9 cellular contexts compared by ENCODE assay signal in genomic region chr9:136052433-136052880, GRCh38. TPM values are rescaled to one million over a fixed set of nuclear protein-coding genes. Genes with fewer than 3 reads are reported as not detected.
DNase-seq lines count a peak whose midpoint lies in the region; ATAC-seq and TF ChIP-seq lines count a peak whose summit lies in the region.
"Had no signal": no experiment of that assay in that cellular context is flagged by ENCODE, and none has a peak within 500 bp of the region (broad histone marks: within the 10 kb centered on the region; RNA-seq: fewer than 3 reads in every experiment).

No MANE protein-coding gene starts in this region.

- no peaks in the 10 kb centered on the region for H3K36me3 ChIP-seq in mucosa of descending colon (ENCODE audit: low read depth)

- H3K27me3 Mint-ChIP-seq in natural killer cell (ENCODE audit: low read depth in 2 of 2): no peaks in the 10 kb centered on the region
- H3K27me3 Mint-ChIP-seq in natural killer cell treated with Interleukin-12 subunit alpha and Interleukin-12 subunit beta and Interleukin-15 and Interleukin-18, amount 100 ng/mL, for 72 hours: no peaks in the 10 kb centered on the region
- peaks cover 12% of the 10 kb centered on the region for H3K27me3 Mint-ChIP-seq in activated naive CD8-positive, alpha-beta T cell treated with anti-CD3 and anti-CD28 coated beads for 36 hours

- H3K4me1 ChIP-seq in mucosa of descending colon (ENCODE audit: low read depth): peaks cover 32% of the 10 kb centered on the region

- ATAC-seq in natural killer cell: no peak
- ATAC-seq in natural killer cell treated with Interleukin-12 subunit alpha and Interleukin-12 subunit beta and Interleukin-15 and Interleukin-18, amount 100 ng/mL, for 72 hours: no peak
- ATAC-seq in mucosa of descending colon: peak; percentile 48
- ATAC-seq in GM19397 (IDR thresholded peaks at IDR 0.05; ENCODE audit: unreplicated experiment): no peak
- ATAC-seq in HG03196 (IDR thresholded peaks at IDR 0.05; ENCODE audit: unreplicated experiment): no peak

- intact Hi-C loops in natural killer cell (cut with micrococcal nuclease): no loop called here
- intact Hi-C loops in mucosa of descending colon (cut with DNase I, micrococcal nuclease): loop anchor here in 1 of 2 donors (5.0 kb wide), 1 partner anchor 40 kb away; no protein-coding TSS in a partner anchor

- H3K4me3 Mint-ChIP-seq in natural killer cell: peak overlapping the region; percentile 37
- no peak overlapping the region for H3K4me3 Mint-ChIP-seq in natural killer cell treated with Interleukin-12 subunit alpha and Interleukin-12 subunit beta and Interleukin-15 and Interleukin-18, amount 100 ng/mL, for 72 hours
- H3K4me3 Mint-ChIP-seq in activated naive CD8-positive, alpha-beta T cell treated with anti-CD3 and anti-CD28 coated beads for 36 hours: no peak overlapping the region

- no peaks in the 10 kb centered on the region for H3K9me3 Mint-ChIP-seq in natural killer cell
- H3K9me3 Mint-ChIP-seq in natural killer cell treated with Interleukin-12 subunit alpha and Interleukin-12 subunit beta and Interleukin-15 and Interleukin-18, amount 100 ng/mL, for 72 hours: no peaks in the 10 kb centered on the region
- no peaks in the 10 kb centered on the region for H3K9me3 Mint-ChIP-seq in activated naive CD8-positive, alpha-beta T cell treated with anti-CD3 and anti-CD28 coated beads for 36 hours

- H3K9me3 ChIP-seq in mucosa of descending colon: no peaks in the 10 kb centered on the region

- H3K4me1 Mint-ChIP-seq in natural killer cell: peaks cover 32 to 47% of the 10 kb centered on the region in 2 donors
- H3K4me1 Mint-ChIP-seq in natural killer cell treated with Interleukin-12 subunit alpha and Interleukin-12 subunit beta and Interleukin-15 and Interleukin-18, amount 100 ng/mL, for 72 hours (ENCODE audit: low read depth in 2 of 2): peaks cover 12 to 19% of the 10 kb centered on the region in 2 donors
- peaks cover 14% of the 10 kb centered on the region for H3K4me1 Mint-ChIP-seq in activated naive CD8-positive, alpha-beta T cell treated with anti-CD3 and anti-CD28 coated beads for 36 hours

- DNase-seq in natural killer cell: no peak
- no peak for DNase-seq in natural killer cell treated with Interleukin-12 subunit alpha and Interleukin-12 subunit beta and Interleukin-15 and Interleukin-18, amount 100 ng/mL, for 72 hours (ENCODE audit: low spot score)
- peak; percentile 63 for DNase-seq in ecto neural progenitor cell (ENCODE audit: low spot score)
- DNase-seq in mucosa of descending colon: peak in 2 of 3 donors; percentile 50 to 65
- no peak for DNase-seq in activated naive CD8-positive, alpha-beta T cell treated with anti-CD3 and anti-CD28 coated beads for 36 hours
- DNase-seq in SHP77 treated with DMSO at 0.1 percent for 48 hours (lab: John Stamatoyannopoulos, UW): no peak
- DNase-seq: DND-41 had no signal

- H3K36me3 Mint-ChIP-seq in natural killer cell: no peaks in the 10 kb centered on the region
- H3K36me3 Mint-ChIP-seq in natural killer cell treated with Interleukin-12 subunit alpha and Interleukin-12 subunit beta and Interleukin-15 and Interleukin-18, amount 100 ng/mL, for 72 hours: no peaks in the 10 kb centered on the region
- no peaks in the 10 kb centered on the region for H3K36me3 Mint-ChIP-seq in activated naive CD8-positive, alpha-beta T cell treated with anti-CD3 and anti-CD28 coated beads for 36 hours

- TF ChIP-seq CTCF in natural killer cell (IDR thresholded peaks at IDR 0.05) (no peak), mucosa of descending colon (IDR thresholded peaks at IDR 0.05) (no peak)

- no peak overlapping the region for H3K27ac Mint-ChIP-seq in natural killer cell
- no peak overlapping the region for H3K27ac Mint-ChIP-seq in natural killer cell treated with Interleukin-12 subunit alpha and Interleukin-12 subunit beta and Interleukin-15 and Interleukin-18, amount 100 ng/mL, for 72 hours
- H3K27ac Mint-ChIP-seq in activated naive CD8-positive, alpha-beta T cell treated with anti-CD3 and anti-CD28 coated beads for 36 hours: no peak overlapping the region

- no peak overlapping the region for H3K4me3 ChIP-seq in mucosa of descending colon

RNA-seq across cellular contexts. Expression of gene NACC2, which starts 42.6 kb away (rescaled TPM):
- total RNA-seq in natural killer cell (10 to 100 TPM; 14.5 to 21.6 (median 21.2) TPM), mucosa of descending colon (10 to 100 TPM; 15.9 to 81.3 (median 22.1) TPM)
- total RNA-seq in natural killer cell treated with Interleukin-12 subunit alpha and Interleukin-12 subunit beta and Interleukin-15 and Interleukin-18, amount 100 ng/mL, for 72 hours: 10 to 100 TPM; 19.2 to 21.1 TPM
- total RNA-seq in activated naive CD8-positive, alpha-beta T cell treated with anti-CD3 and anti-CD28 coated beads for 36 hours: 1 to 10 TPM; 5.3 to 5.6 TPM

Comparison
In these comparisons a context has a peak if more than half of its experiments do, and no peak if none do; other contexts are left out.
1. DNase-seq: peak in ecto neural progenitor cell (single experiment) and mucosa of descending colon (2 of 3); none in natural killer cell (single experiment), natural killer cell treated with Interleukin-12 subunit alpha and Interleukin-12 subunit beta and Interleukin-15 and Interleukin-18, amount 100 ng/mL, for 72 hours (single experiment), activated naive CD8-positive, alpha-beta T cell treated with anti-CD3 and anti-CD28 coated beads for 36 hours (single experiment) and SHP77 treated with DMSO at 0.1 percent for 48 hours (single experiment).